17 cellular contexts compared by ENCODE assay signal in the genomic region with DNA sequence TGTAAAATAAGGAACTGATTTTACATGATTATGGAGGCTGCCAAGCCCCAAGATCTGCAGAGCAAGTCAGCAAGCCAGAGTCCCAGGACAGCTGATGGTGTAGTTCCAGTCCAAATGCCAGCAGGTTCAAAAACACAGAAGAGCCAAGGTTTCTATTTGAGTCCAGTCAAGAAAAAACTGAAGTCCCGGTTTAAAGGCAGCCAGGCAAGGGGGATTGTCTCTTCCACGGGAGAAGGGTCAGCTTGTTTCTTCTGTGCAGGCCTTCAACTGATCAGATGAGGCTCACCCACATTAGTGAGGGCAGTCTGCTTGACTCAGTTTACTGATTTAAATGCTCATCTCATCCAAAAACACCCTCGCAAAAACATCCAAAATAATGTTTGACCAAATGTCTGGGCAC.
"Had no signal": no experiment of that assay in that cellular context is flagged by ENCODE, and none has a peak within 500 bp of the region (broad histone marks: within the 10 kb centered on the region; RNA-seq: fewer than 3 reads in every experiment).

No MANE protein-coding gene starts in this region.

- ATAC-seq: esophagus mucosa; heart left ventricle; left lobe of liver; mucosa of descending colon; naive thymus-derived CD8-positive, alpha-beta T cell; right cardiac atrium had no signal

- H3K27me3 ChIP-seq: heart left ventricle, neutrophil had no signal

- H3K9me3 ChIP-seq: mucosa of descending colon, neutrophil had no signal

- H3K27me3 Mint-ChIP-seq: naive thymus-derived CD8-positive, alpha-beta T cell had no signal

- H3K4me3 ChIP-seq: coronary artery, heart left ventricle, mucosa of descending colon had no signal

- DNase-seq: effector CD8-positive, alpha-beta T cell; heart left ventricle; hypothalamus; mucosa of descending colon; naive thymus-derived CD8-positive, alpha-beta T cell; right cardiac atrium; small intestine; stimulated activated CD4-positive, alpha-beta T cell treated with anti-CD3 and anti-CD28 coated beads, Interleukin-12 subunit alpha, Interleukin-12 subunit beta, amount 100 ng/mL, for 4 hours; stimulated activated naive CD4-positive, alpha-beta T cell treated with Interleukin-2 at 50 U/mL for 16 hours; trophoblast cell had no signal

- FAIRE-seq: endometrium, frontal cortex, islet of Langerhans, small intestine had no signal

- H3K4me3 Mint-ChIP-seq: naive thymus-derived CD8-positive, alpha-beta T cell had no signal

- H3K27ac ChIP-seq: coronary artery, heart left ventricle, neutrophil had no signal

- H3K36me3 ChIP-seq: heart left ventricle, neutrophil had no signal
